ENCODE assay signal across 15 cellular contexts in the genomic region with DNA sequence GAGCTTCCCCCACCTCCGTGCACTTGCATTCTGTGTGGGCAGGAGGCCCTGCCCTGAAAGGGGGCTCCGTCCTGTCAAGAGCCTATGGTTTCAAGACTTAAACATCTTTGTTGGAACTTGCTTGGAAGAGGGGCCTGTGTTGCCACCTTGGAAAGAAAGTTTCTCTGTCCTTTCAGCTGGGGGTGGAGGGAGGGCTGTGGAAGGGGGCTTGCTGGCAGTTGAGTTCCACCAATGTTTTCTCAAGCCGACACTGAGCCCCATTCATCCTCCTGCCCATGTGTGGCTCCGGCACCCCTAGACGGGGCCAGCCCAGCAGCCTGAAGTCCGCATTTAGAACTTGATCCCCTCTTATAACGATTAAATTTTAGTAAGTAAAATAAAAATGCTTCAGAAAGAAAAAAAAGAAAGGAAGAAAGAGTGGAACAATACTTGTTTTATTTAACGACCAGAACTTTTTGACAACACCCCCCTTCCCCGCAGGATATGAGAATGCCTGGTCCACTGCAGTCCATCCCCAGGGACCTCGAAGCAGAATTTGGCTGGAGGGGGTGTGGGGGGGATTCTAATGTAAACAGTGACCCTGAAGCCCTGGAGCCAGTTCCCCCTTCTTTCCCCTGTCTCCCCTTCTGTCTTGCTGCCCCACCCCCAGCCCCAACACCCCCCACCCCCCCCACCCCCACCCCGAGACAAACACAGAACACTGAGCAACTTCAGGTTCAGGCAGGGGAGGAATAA. TPM values are rescaled to one million over a fixed set of nuclear protein-coding genes. Genes with fewer than 3 reads are reported as not detected.
DNase-seq lines count a peak whose midpoint lies in the region; ATAC-seq and TF ChIP-seq lines count a peak whose summit lies in the region.
"Had no signal": no experiment of that assay in that cellular context is flagged by ENCODE, and none has a peak within 500 bp of the region (broad histone marks: within the 10 kb centered on the region; RNA-seq: fewer than 3 reads in every experiment).

No MANE protein-coding gene starts in this region.

- CTCF ChIA-PET in WTC11 (lab: Charles Lee), result interaction anchor here (1.6 kb wide), 1 partner anchor 13 kb away, joined by 4 read pairs; no protein-coding TSS in a partner anchor
- CTCF ChIA-PET in activated CD4-positive, alpha-beta memory T cell treated with anti-CD3 and anti-CD28 coated beads, Interleukin-2, amount 10 ng/mL, durations not matched to agents 7 days and 5 days (lab: Charles Lee), result no interaction called here

- 77 to 79% methylated on average over 11 of the region's 11 CpGs for WGBS in esophagus, 2 donors
- 70% methylated on average over 11 of the region's 11 CpGs for WGBS in urinary bladder

- no peak overlapping the region for H3K4me3 Mint-ChIP-seq in WTC11
- no peak overlapping the region for H3K4me3 Mint-ChIP-seq in activated CD4-positive, alpha-beta memory T cell treated with anti-CD3 and anti-CD28 coated beads, Interleukin-2, amount 10 ng/mL, durations not matched to agents 7 days and 5 days
- H3K4me3 Mint-ChIP-seq: activated CD4-positive, alpha-beta T cell treated with anti-CD3 and anti-CD28 coated beads for 36 hours; activated naive CD4-positive, alpha-beta T cell treated with anti-CD3 and anti-CD28 coated beads, Interleukin-2, amount 10 ng/mL, durations not matched to agents 7 days and 5 days; CD4-positive, CD25-positive, alpha-beta regulatory T cell had no signal

- peaks cover under 1 to 10% of the 10 kb centered on the region in 2 donors for H3K36me3 ChIP-seq in esophagus (ENCODE audit: control insufficient read depth in 2 of 2, insufficient read depth in 2 of 2, low read length in 1 of 2)
- H3K36me3 ChIP-seq in osteoblast (ENCODE audit: insufficient read depth, low read length), result peaks cover 13% of the 10 kb centered on the region
- H3K36me3 ChIP-seq in urinary bladder (ENCODE audit: insufficient read depth), result no peaks in the 10 kb centered on the region
- H3K36me3 ChIP-seq: HAP-1 had no signal

- ATAC-seq in WTC11 (no peak), GM18858 (IDR thresholded peaks at IDR 0.05; ENCODE audit: unreplicated experiment) (no peak)
- ATAC-seq: activated CD4-positive, alpha-beta T cell treated with anti-CD3 and anti-CD28 coated beads for 36 hours; naive thymus-derived CD8-positive, alpha-beta T cell had no signal

- peaks cover 40% of the 10 kb centered on the region for H3K79me2 ChIP-seq in osteoblast (ENCODE audit: insufficient read depth, low read length)

- peak overlapping the region; percentile 80 for H3K4me2 ChIP-seq in osteoblast (ENCODE audit: insufficient read depth, low read length)

- H3K4me3 ChIP-seq in esophagus (ENCODE audit: low read depth in 1 of 2, low read length in 2 of 2) (no peak overlapping the region), osteoblast (ENCODE audit: insufficient read depth, low read length) (peak overlapping the region; percentile 65), urinary bladder (ENCODE audit: low read depth, low read length) (no peak overlapping the region)
- H3K4me3 ChIP-seq: HAP-1 had no signal

- no peaks in the 10 kb centered on the region for H3K27me3 Mint-ChIP-seq in WTC11 (ENCODE audit: low read depth)
- H3K27me3 Mint-ChIP-seq in activated CD4-positive, alpha-beta memory T cell treated with anti-CD3 and anti-CD28 coated beads, Interleukin-2, amount 10 ng/mL, durations not matched to agents 7 days and 5 days, result no peaks in the 10 kb centered on the region
- H3K27me3 Mint-ChIP-seq: activated CD4-positive, alpha-beta T cell treated with anti-CD3 and anti-CD28 coated beads for 36 hours; activated naive CD4-positive, alpha-beta T cell treated with anti-CD3 and anti-CD28 coated beads, Interleukin-2, amount 10 ng/mL, durations not matched to agents 7 days and 5 days; CD4-positive, CD25-positive, alpha-beta regulatory T cell; naive thymus-derived CD8-positive, alpha-beta T cell had no signal

- no peak overlapping the region for H2AFZ ChIP-seq in osteoblast (ENCODE audit: low read length)

- POLR2A ChIA-PET in WTC11 (lab: Charles Lee), result interaction anchor here (0.6 kb wide), 1 partner anchor 46 kb away, joined by 3 read pairs; no protein-coding TSS in a partner anchor
- POLR2A ChIA-PET in activated CD4-positive, alpha-beta memory T cell treated with anti-CD3 and anti-CD28 coated beads, Interleukin-2, amount 10 ng/mL, durations not matched to agents 7 days and 5 days (lab: Charles Lee), result no interaction called here

- no peaks in the 10 kb centered on the region for H3K9me3 ChIP-seq in esophagus (ENCODE audit: control insufficient read depth in 2 of 2, insufficient read depth in 1 of 2, low read depth in 1 of 2, low read length in 1 of 2)
- H3K9me3 ChIP-seq in osteoblast (ENCODE audit: low read depth, low read length), result no peaks in the 10 kb centered on the region
- H3K9me3 ChIP-seq: HAP-1 had no signal

- TF ChIP-seq CTCF in WTC11 (IDR thresholded peaks at IDR 0.05) (no peak), osteoblast (IDR thresholded peaks at IDR 0.05; ENCODE audit: extremely low read depth, low read depth, low read length) (no peak)

- no peaks in the 10 kb centered on the region for H3K27me3 ChIP-seq in esophagus (ENCODE audit: control insufficient read depth in 1 of 2, insufficient read depth in 2 of 2, low read length in 2 of 2)
- no peaks in the 10 kb centered on the region for H3K27me3 ChIP-seq in osteoblast (ENCODE audit: insufficient read depth, low read length)

- H3K4me1 Mint-ChIP-seq in WTC11, result peaks cover 31% of the 10 kb centered on the region
- no peaks in the 10 kb centered on the region for H3K4me1 Mint-ChIP-seq in activated CD4-positive, alpha-beta memory T cell treated with anti-CD3 and anti-CD28 coated beads, Interleukin-2, amount 10 ng/mL, durations not matched to agents 7 days and 5 days
- H3K4me1 Mint-ChIP-seq: activated CD4-positive, alpha-beta T cell treated with anti-CD3 and anti-CD28 coated beads for 36 hours; activated naive CD4-positive, alpha-beta T cell treated with anti-CD3 and anti-CD28 coated beads, Interleukin-2, amount 10 ng/mL, durations not matched to agents 7 days and 5 days; CD4-positive, CD25-positive, alpha-beta regulatory T cell; naive thymus-derived CD8-positive, alpha-beta T cell had no signal

- no peaks in the 10 kb centered on the region for H3K9me3 Mint-ChIP-seq in WTC11
- no peaks in the 10 kb centered on the region for H3K9me3 Mint-ChIP-seq in activated CD4-positive, alpha-beta memory T cell treated with anti-CD3 and anti-CD28 coated beads, Interleukin-2, amount 10 ng/mL, durations not matched to agents 7 days and 5 days
- H3K9me3 Mint-ChIP-seq: activated naive CD4-positive, alpha-beta T cell treated with anti-CD3 and anti-CD28 coated beads, Interleukin-2, amount 10 ng/mL, durations not matched to agents 7 days and 5 days; CD4-positive, CD25-positive, alpha-beta regulatory T cell; naive thymus-derived CD8-positive, alpha-beta T cell had no signal

- H3K4me1 ChIP-seq in esophagus (ENCODE audit: control insufficient read depth in 2 of 2, insufficient read depth in 2 of 2, low read length in 1 of 2) (peaks cover 0 to 3% of the 10 kb centered on the region in 2 donors), osteoblast (ENCODE audit: insufficient read depth, low read length) (peaks cover 77% of the 10 kb centered on the region), urinary bladder (ENCODE audit: insufficient read depth) (no peaks in the 10 kb centered on the region)
- H3K4me1 ChIP-seq: HAP-1 had no signal

- no peaks in the 10 kb centered on the region; the same call in 1 of the 2 replicates for H3K36me3 Mint-ChIP-seq in WTC11
- H3K36me3 Mint-ChIP-seq in activated CD4-positive, alpha-beta memory T cell treated with anti-CD3 and anti-CD28 coated beads, Interleukin-2, amount 10 ng/mL, durations not matched to agents 7 days and 5 days (ENCODE audit: low read depth), result peaks cover 5% of the 10 kb centered on the region

- no peaks in the 10 kb centered on the region for H4K20me1 ChIP-seq in osteoblast (ENCODE audit: insufficient read depth, low read length)

- DNase-seq in WTC11 (ENCODE audit: low spot score) (no peak), osteoblast (ENCODE audit: insufficient read length, low spot score, missing footprints) (peak; percentile 91), cortex of kidney (lab: John Stamatoyannopoulos, UW) (no peak)
- no peak for DNase-seq in activated CD4-positive, alpha-beta memory T cell treated with anti-CD3 and anti-CD28 coated beads, Interleukin-2, amount 10 ng/mL, durations not matched to agents 7 days and 5 days
- DNase-seq: activated CD4-positive, alpha-beta T cell treated with anti-CD3 and anti-CD28 coated beads for 36 hours; activated naive CD4-positive, alpha-beta T cell treated with anti-CD3 and anti-CD28 coated beads, Interleukin-2, amount 10 ng/mL, durations not matched to agents 7 days and 5 days; CD4-positive, CD25-positive, alpha-beta regulatory T cell; central memory CD4-positive, alpha-beta T cell; hippocampal formation; naive thymus-derived CD8-positive, alpha-beta T cell; stimulated activated CD4-positive, alpha-beta T cell treated with anti-CD3 and anti-CD28 coated beads, Interleukin-2, amount 100 ng/mL, for 48 hours had no signal

- peak overlapping the region; percentile 60; the same call in 1 of the 2 replicates for H3K27ac Mint-ChIP-seq in WTC11
- H3K27ac Mint-ChIP-seq in activated CD4-positive, alpha-beta memory T cell treated with anti-CD3 and anti-CD28 coated beads, Interleukin-2, amount 10 ng/mL, durations not matched to agents 7 days and 5 days, result no peak overlapping the region
- H3K27ac Mint-ChIP-seq: activated CD4-positive, alpha-beta T cell treated with anti-CD3 and anti-CD28 coated beads for 36 hours; activated naive CD4-positive, alpha-beta T cell treated with anti-CD3 and anti-CD28 coated beads, Interleukin-2, amount 10 ng/mL, durations not matched to agents 7 days and 5 days; naive thymus-derived CD8-positive, alpha-beta T cell had no signal

- H3K27ac ChIP-seq in esophagus (ENCODE audit: low read depth in 2 of 2, low read length in 1 of 2) (peak overlapping the region; percentile 53 to 62), osteoblast (ENCODE audit: low read depth, low read length) (peak overlapping the region; percentile 98), urinary bladder (ENCODE audit: low read depth) (peak overlapping the region; percentile 44)

TF ChIP-seq in WTC11, 78 proteins besides CTCF, POLR2A, EP300 and RAD21 (continues in another document):
- TF ChIP-seq RELA (CRISPR knock-in tag; IDR thresholded peaks at IDR 0.05; ENCODE audit: borderline replicate concordance), result no peak

RNA-seq across cellular contexts. Expression of gene CLEC18A, which starts 26.9 kb away (rescaled TPM):
- total RNA-seq in WTC11 (2021) (0.26 to 0.46 TPM (median 0.46 TPM) in 3 replicates), osteoblast (0.29 and 1.1 TPM in 2 replicates), urinary bladder (1.7 TPM)
- polyA plus RNA-seq in esophagus (1 to 10 TPM in 1 of 2 donors, under 1 TPM in 1; 0.92 to 1.4 TPM), urinary bladder (0.33 TPM)
- 1 to 10 TPM; 1.6 to 2.0 TPM for total RNA-seq in activated CD4-positive, alpha-beta memory T cell treated with anti-CD3 and anti-CD28 coated beads, Interleukin-2, amount 10 ng/mL, durations not matched to agents 7 days and 5 days

Comparison
In these comparisons a context has a peak if more than half of its experiments do, and no peak if none do; other contexts are left out.
1. H3K27ac ChIP-seq: peak in every context shown above with its lines; median percentile 98 in osteoblast; 58 in esophagus; 44 in urinary bladder.